8 cellular contexts compared by ENCODE assay signal in genomic region chr9:28073278-28073677, GRCh38.
A peak's percentile ranks its signal among the peaks of the same experiment; 100 is the strongest.
DNase-seq lines count a peak whose midpoint lies in the region; ATAC-seq and TF ChIP-seq lines count a peak whose summit lies in the region.

No MANE protein-coding gene starts in this region.

- DNase-seq in SIG-M5 treated with dmso at 0.1 percent for 504 hours (lab: John Stamatoyannopoulos, UW; ENCODE audit: unreplicated experiment) (peak; percentile 23), SIG-M5 (lab: John Stamatoyannopoulos, UW) (no peak), NB4 (ENCODE audit: low read depth) (peak; percentile 62), lung (ENCODE audit: low spot score) (no peak), T-helper 9 cell (no peak)
- DNase-seq in stimulated activated naive CD4-positive, alpha-beta T cell (lab: John Stamatoyannopoulos, UW), result no peak

- H3K27me3 Mint-ChIP-seq in brain, result no peaks in the 10 kb centered on the region

- H3K4me3 Mint-ChIP-seq in brain, result no peak overlapping the region

- H3K4me1 Mint-ChIP-seq in brain, result peaks cover 14% of the 10 kb centered on the region

- no peaks in the 10 kb centered on the region for H3K27me3 ChIP-seq in lung (ENCODE audit: control insufficient read depth, insufficient read depth)

- H3K4me1 ChIP-seq in lung (ENCODE audit: control insufficient read depth in 2 of 2, insufficient read depth in 2 of 2, low read length in 2 of 2), result no peaks in the 10 kb centered on the region

- no peaks in the 10 kb centered on the region for H3K9me3 ChIP-seq in lung (ENCODE audit: control insufficient read depth in 2 of 2, insufficient read depth in 1 of 2, low read length in 1 of 2)

- no peak for TF ChIP-seq POLR2A in NB4 (IDR thresholded peaks at IDR 0.05; ENCODE audit: extremely low read depth, insufficient read length)

- WGBS in lung, 2 donors, result 26 to 32% methylated on average over 1 of the region's 1 CpG

- peak overlapping the region in 1 of 5 experiments; percentile 62 for H3K27ac Mint-ChIP-seq in brain

- peak; percentile 52 for TF ChIP-seq CTCF in NB4 (IDR thresholded peaks at IDR 0.05; ENCODE audit: low read depth, low read length)
- TF ChIP-seq CTCF in brain (conservative IDR thresholded peaks at IDR 0.05), result peak; percentile 77 to 78
- TF ChIP-seq CTCF in lung (IDR thresholded peaks at IDR 0.05; ENCODE audit: control extremely low read depth, extremely low read depth), result peak; percentile 12

- H3K9me3 Mint-ChIP-seq in brain, result no peaks in the 10 kb centered on the region

- H3K4me3 ChIP-seq in NB4 (ENCODE audit: low read depth, low read length) (no peak overlapping the region), lung (no peak overlapping the region)

- ATAC-seq in lung (ENCODE audit: insufficient read depth, low FRiP score) (no peak), GM18873 (IDR thresholded peaks at IDR 0.05; ENCODE audit: low FRiP score, unreplicated experiment) (no peak)

- H3K36me3 Mint-ChIP-seq in brain, result no peaks in the 10 kb centered on the region

- no peak overlapping the region for H3K27ac ChIP-seq in lung (ENCODE audit: low read depth in 1 of 2, low read length in 1 of 2)

- H3K36me3 ChIP-seq in lung (ENCODE audit: control insufficient read depth in 2 of 2, insufficient read depth in 2 of 2, low read length in 2 of 2), result no peaks in the 10 kb centered on the region

Comparison
In these comparisons a context has a peak if more than half of its experiments do, and no peak if none do; other contexts are left out.
1. DNase-seq: peak in SIG-M5 treated with dmso at 0.1 percent for 504 hours (single experiment) and NB4 (single experiment); none in SIG-M5 (single experiment), lung (single experiment), stimulated activated naive CD4-positive, alpha-beta T cell (0 of 6) and T-helper 9 cell (single experiment).
2. CTCF ChIP-seq: peak in every context shown above with its lines; median percentile 78 in brain; 52 in NB4; 12 in lung.